In the genomic region with DNA sequence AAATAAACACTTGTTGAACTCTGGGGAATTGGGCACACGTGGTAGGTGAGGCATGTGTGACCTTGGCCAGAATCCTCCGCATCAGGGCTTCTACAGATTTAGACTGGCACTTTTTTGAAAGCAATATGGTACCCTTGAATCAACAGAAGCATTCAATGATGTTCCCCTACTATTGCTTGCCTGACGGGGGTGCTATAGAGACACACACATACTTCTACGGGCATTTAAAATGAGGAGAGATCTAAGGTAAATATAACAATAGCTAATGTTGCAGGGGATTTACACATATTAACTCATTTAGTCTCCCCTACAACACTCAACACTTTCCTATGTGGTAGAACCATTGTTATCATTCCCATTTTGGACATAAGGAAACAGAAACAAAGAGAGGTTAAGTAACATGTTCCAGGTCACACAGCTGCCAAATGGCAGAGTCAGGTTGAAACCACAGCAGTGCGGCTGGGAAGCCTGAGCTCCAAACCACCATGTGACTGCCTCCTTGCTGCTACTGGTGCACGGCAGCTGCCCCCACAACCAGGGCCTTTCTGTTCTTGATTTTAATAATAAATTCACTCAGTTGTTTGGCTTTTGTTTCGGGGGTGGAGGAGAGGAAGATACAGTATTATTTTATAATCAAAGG, we compare ENCODE assay signal across 1 cellular context.
TF ChIP-seq lines count a peak whose summit lies in the region.

No MANE protein-coding gene starts in this region.

TF ChIP-seq in GM23338, 12 proteins besides CTCF, POLR2A, EP300 and RAD21 (continued from another document):
- TF ChIP-seq, protein P1, sequence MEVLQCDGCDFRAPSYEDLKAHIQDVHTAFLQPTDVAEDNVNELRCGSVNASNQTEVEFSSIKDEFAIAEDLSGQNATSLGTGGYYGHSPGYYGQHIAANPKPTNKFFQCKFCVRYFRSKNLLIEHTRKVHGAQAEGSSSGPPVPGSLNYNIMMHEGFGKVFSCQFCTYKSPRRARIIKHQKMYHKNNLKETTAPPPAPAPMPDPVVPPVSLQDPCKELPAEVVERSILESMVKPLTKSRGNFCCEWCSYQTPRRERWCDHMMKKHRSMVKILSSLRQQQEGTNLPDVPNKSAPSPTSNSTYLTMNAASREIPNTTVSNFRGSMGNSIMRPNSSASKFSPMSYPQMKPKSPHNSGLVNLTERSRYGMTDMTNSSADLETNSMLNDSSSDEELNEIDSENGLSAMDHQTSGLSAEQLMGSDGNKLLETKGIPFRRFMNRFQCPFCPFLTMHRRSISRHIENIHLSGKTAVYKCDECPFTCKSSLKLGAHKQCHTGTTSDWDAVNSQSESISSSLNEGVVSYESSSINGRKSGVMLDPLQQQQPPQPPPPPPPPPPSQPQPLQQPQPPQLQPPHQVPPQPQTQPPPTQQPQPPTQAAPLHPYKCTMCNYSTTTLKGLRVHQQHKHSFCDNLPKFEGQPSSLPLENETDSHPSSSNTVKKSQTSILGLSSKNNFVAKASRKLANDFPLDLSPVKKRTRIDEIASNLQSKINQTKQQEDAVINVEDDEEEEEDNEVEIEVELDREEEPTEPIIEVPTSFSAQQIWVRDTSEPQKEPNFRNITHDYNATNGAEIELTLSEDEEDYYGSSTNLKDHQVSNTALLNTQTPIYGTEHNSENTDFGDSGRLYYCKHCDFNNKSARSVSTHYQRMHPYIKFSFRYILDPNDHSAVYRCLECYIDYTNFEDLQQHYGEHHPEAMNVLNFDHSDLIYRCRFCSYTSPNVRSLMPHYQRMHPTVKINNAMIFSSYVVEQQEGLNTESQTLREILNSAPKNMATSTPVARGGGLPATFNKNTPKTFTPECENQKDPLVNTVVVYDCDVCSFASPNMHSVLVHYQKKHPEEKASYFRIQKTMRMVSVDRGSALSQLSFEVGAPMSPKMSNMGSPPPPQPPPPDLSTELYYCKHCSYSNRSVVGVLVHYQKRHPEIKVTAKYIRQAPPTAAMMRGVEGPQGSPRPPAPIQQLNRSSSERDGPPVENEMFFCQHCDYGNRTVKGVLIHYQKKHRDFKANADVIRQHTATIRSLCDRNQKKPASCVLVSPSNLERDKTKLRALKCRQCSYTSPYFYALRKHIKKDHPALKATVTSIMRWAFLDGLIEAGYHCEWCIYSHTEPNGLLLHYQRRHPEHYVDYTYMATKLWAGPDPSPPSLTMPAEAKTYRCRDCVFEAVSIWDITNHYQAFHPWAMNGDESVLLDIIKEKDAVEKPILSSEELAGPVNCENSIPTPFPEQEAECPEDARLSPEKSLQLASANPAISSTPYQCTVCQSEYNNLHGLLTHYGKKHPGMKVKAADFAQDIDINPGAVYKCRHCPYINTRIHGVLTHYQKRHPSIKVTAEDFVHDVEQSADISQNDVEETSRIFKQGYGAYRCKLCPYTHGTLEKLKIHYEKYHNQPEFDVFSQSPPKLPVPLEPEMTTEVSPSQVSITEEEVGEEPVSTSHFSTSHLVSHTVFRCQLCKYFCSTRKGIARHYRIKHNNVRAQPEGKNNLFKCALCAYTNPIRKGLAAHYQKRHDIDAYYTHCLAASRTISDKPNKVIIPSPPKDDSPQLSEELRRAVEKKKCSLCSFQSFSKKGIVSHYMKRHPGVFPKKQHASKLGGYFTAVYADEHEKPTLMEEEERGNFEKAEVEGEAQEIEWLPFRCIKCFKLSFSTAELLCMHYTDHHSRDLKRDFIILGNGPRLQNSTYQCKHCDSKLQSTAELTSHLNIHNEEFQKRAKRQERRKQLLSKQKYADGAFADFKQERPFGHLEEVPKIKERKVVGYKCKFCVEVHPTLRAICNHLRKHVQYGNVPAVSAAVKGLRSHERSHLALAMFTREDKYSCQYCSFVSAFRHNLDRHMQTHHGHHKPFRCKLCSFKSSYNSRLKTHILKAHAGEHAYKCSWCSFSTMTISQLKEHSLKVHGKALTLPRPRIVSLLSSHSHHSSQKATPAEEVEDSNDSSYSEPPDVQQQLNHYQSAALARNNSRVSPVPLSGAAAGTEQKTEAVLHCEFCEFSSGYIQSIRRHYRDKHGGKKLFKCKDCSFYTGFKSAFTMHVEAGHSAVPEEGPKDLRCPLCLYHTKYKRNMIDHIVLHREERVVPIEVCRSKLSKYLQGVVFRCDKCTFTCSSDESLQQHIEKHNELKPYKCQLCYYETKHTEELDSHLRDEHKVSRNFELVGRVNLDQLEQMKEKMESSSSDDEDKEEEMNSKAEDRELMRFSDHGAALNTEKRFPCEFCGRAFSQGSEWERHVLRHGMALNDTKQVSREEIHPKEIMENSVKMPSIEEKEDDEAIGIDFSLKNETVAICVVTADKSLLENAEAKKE (CRISPR knock-in tag; IDR thresholded peaks at IDR 0.05): no peak
- no peak for TF ChIP-seq POLR2AphosphoS5 (IDR thresholded peaks at IDR 0.05; ENCODE audit: low read depth)
- no peak for TF ChIP-seq STAT1 (IDR thresholded peaks at IDR 0.05; ENCODE audit: unreplicated experiment)
